1 cellular context compared by ENCODE assay signal in genomic region chr21:29648710-29649240, GRCh38.
TF ChIP-seq lines count a peak whose summit lies in the region.

No MANE protein-coding gene starts in this region.

TF ChIP-seq in K562, 482 proteins besides CTCF, POLR2A, EP300 and RAD21 (continued from another document and continues in another):
- no peak for TF ChIP-seq GTF2B (IDR thresholded peaks at IDR 0.05; ENCODE audit: extremely low read depth, insufficient read length)
- TF ChIP-seq ZFPM2 (CRISPR knock-in tag; IDR thresholded peaks at IDR 0.05), result no peak
- TF ChIP-seq HMGN3 (IDR thresholded peaks at IDR 0.05; ENCODE audit: borderline replicate concordance, extremely low read depth, insufficient read length, low read depth, low read length), result no peak
- TF ChIP-seq ZC3H4 (CRISPR knock-in tag; IDR thresholded peaks at IDR 0.05; ENCODE audit: borderline replicate concordance), result no peak
- no peak for TF ChIP-seq NFYB (IDR thresholded peaks at IDR 0.05; ENCODE audit: extremely low read depth, insufficient read length)
- no peak for TF ChIP-seq PRMT5 (CRISPR knock-in tag; IDR thresholded peaks at IDR 0.05)
- TF ChIP-seq BRF1 (IDR thresholded peaks at IDR 0.05; ENCODE audit: borderline replicate concordance, extremely low read depth, insufficient read length), result no peak
- no peak for TF ChIP-seq HOXB6 (CRISPR knock-in tag; IDR thresholded peaks at IDR 0.05; ENCODE audit: borderline replicate concordance)
- no peak for TF ChIP-seq TAF7 (tag; IDR thresholded peaks at IDR 0.05)
- TF ChIP-seq MGA (IDR thresholded peaks at IDR 0.05), result no peak
- no peak for TF ChIP-seq CTCFL (IDR thresholded peaks at IDR 0.05; ENCODE audit: borderline replicate concordance, insufficient read depth, low read depth, low read length, poor library complexity, severe bottlenecking)
- no peak for TF ChIP-seq AFF1 (IDR thresholded peaks at IDR 0.05; ENCODE audit: low read depth in 1 of 2, partially characterized antibody in 2 of 2)
- no peak for TF ChIP-seq YY1 (IDR thresholded peaks at IDR 0.05; ENCODE audit: borderline replicate concordance in 1 of 3, control insufficient read depth in 1 of 3, extremely low read depth in 1 of 3, insufficient read depth in 3 of 3, insufficient read length in 1 of 3, insufficient replicate concordance in 2 of 3, low read depth in 1 of 3, low read length in 2 of 3)
- no peak for TF ChIP-seq CHD2 (IDR thresholded peaks at IDR 0.05; ENCODE audit: low read depth, low read length)
- no peak for TF ChIP-seq ZFP1 (CRISPR knock-in tag; IDR thresholded peaks at IDR 0.05)
- no peak; the same call in none of the 2 replicates for TF ChIP-seq BRD4 (IDR thresholded peaks at IDR 0.05)
- no peak for TF ChIP-seq ZNF75A (CRISPR knock-in tag; IDR thresholded peaks at IDR 0.05)
- no peak for TF ChIP-seq ZNF695 (CRISPR knock-in tag; IDR thresholded peaks at IDR 0.05)
- TF ChIP-seq CHD1 (IDR thresholded peaks at IDR 0.05; ENCODE audit: low read length), result no peak
- TF ChIP-seq HMG20A (CRISPR knock-in tag; conservative IDR thresholded peaks at IDR 0.05), result no peak
- TF ChIP-seq PHF8 (IDR thresholded peaks at IDR 0.05; ENCODE audit: borderline replicate concordance, low read length), result no peak
- TF ChIP-seq ZHX1 (conservative IDR thresholded peaks at IDR 0.05; ENCODE audit: low read length), result no peak
- no peak for TF ChIP-seq ZNF785 (CRISPR knock-in tag; IDR thresholded peaks at IDR 0.05)
- no peak for TF ChIP-seq RBM22 (IDR thresholded peaks at IDR 0.05; ENCODE audit: low read depth, low read length, poor library complexity, severe bottlenecking)
- TF ChIP-seq SLC30A9 (CRISPR knock-in tag; IDR thresholded peaks at IDR 0.05), result no peak
- no peak for TF ChIP-seq HES1 (IDR thresholded peaks at IDR 0.05; ENCODE audit: low read depth)
- TF ChIP-seq KLF16 (IDR thresholded peaks at IDR 0.05), result no peak
- TF ChIP-seq ZNF766 (CRISPR knock-in tag; conservative IDR thresholded peaks at IDR 0.05), result no peak; the same call in none of the 2 replicates
- TF ChIP-seq ZNF263 (CRISPR knock-in tag; IDR thresholded peaks at IDR 0.05; ENCODE audit: borderline replicate concordance), result no peak
- TF ChIP-seq REST (CRISPR knock-in tag; IDR thresholded peaks at IDR 0.05; ENCODE audit: low read depth), result no peak
